ENCODE assay signal across 8 cellular contexts in genomic region chr5:32092938-32093812, GRCh38.
A peak's percentile ranks its signal among the peaks of the same experiment; 100 is the strongest.
DNase-seq lines count a peak whose midpoint lies in the region; ATAC-seq and TF ChIP-seq lines count a peak whose summit lies in the region.

No MANE protein-coding gene starts in this region.

- H3K4me1 ChIP-seq in adrenal gland (replicated peaks in 1 of 2) (peaks cover 0 to 5% of the 10 kb centered on the region in 2 donors), right cardiac atrium (ENCODE audit: control insufficient read depth, insufficient read depth, low read length) (peaks cover 8% of the 10 kb centered on the region)

- WGBS in adrenal gland, 4 donors: 44 to 58% (median 54%) methylated on average over 18 to 20 of the region's 20 CpGs
- 53% methylated on average over 20 of the region's 20 CpGs for WGBS in right cardiac atrium

- intact Hi-C loops in adrenal gland (cut with DNase I) (loop anchor here in 1 of 2 donors (5.0 kb wide), 1 partner anchor 266 kb away; no protein-coding TSS in a partner anchor), right cardiac atrium (cut with DNase I) (loop anchor here in 2 of 4 donors (5.0 to 10.0 kb wide), 2 partner anchors 508 to 511 kb away; no protein-coding TSS in a partner anchor)

- peaks cover 0 to 2% of the 10 kb centered on the region in 2 donors for H3K36me3 ChIP-seq in adrenal gland (replicated peaks in 1 of 2)

- H3K9me3 ChIP-seq in adrenal gland (replicated peaks in 1 of 3) (no peaks in the 10 kb centered on the region), right cardiac atrium (ENCODE audit: control insufficient read depth, low read length) (peaks cover 2% of the 10 kb centered on the region)

- H3K27me3 ChIP-seq in adrenal gland (no peaks in the 10 kb centered on the region), right cardiac atrium (ENCODE audit: control insufficient read depth, insufficient read depth) (no peaks in the 10 kb centered on the region)

- TF ChIP-seq CTCF in adrenal gland (IDR thresholded peaks at IDR 0.05): peak; percentile 58 to 86 (median 74)

- ATAC-seq in HG02938 (IDR thresholded peaks at IDR 0.05; ENCODE audit: unreplicated experiment): peak; percentile 91
- ATAC-seq in right cardiac atrium: peak; percentile 76 to 77

- no peak overlapping the region for H3K4me3 ChIP-seq in adrenal gland
- H3K4me3 ChIP-seq in right cardiac atrium (ENCODE audit: low read length): no peak overlapping the region
- H3K4me3 ChIP-seq in skeletal muscle cell (ENCODE audit: low read depth, low read length): no peak overlapping the region

- no peak for TF ChIP-seq POLR2A in adrenal gland (IDR thresholded peaks at IDR 0.05)

- no peak overlapping the region for H3K27ac ChIP-seq in adrenal gland
- no peak overlapping the region for H3K27ac ChIP-seq in right cardiac atrium (ENCODE audit: low read length)

- peak; percentile 26 for DNase-seq in NK-92 treated with Interleukin-12 subunit alpha and Interleukin-12 subunit beta, amount 100 ng/mL, for 24 hours (lab: John Stamatoyannopoulos, UW)
- DNase-seq in NK-92 (lab: John Stamatoyannopoulos, UW; ENCODE audit: unreplicated experiment): no peak
- peak; percentile 14 for DNase-seq in NCI-H1436 treated with DMSO at 0.1 percent for 48 hours (lab: John Stamatoyannopoulos, UW)
- peak; percentile 39 to 63 for DNase-seq in SW 1271 (lab: John Stamatoyannopoulos, UW)
- peak; percentile 61 to 82 (median 78) for DNase-seq in adrenal gland
- peak in 2 of 3 donors; percentile 53 to 63 for DNase-seq in right cardiac atrium
- peak; percentile 34 for DNase-seq in skeletal muscle cell (ENCODE audit: low read depth)
